8 cellular contexts compared by ENCODE assay signal in genomic region chr9:33458444-33458843, GRCh38. TPM values are rescaled to one million over a fixed set of nuclear protein-coding genes. Genes with fewer than 3 reads are reported as not detected.
DNase-seq lines count a peak whose midpoint lies in the region; ATAC-seq, FAIRE-seq and TF ChIP-seq lines count a peak whose summit lies in the region.

No MANE protein-coding gene starts in this region.

- no peak overlapping the region for H3K9ac ChIP-seq in kidney (ENCODE audit: low read length in 2 of 2)

- no peaks in the 10 kb centered on the region for H3K4me1 ChIP-seq in kidney (ENCODE audit: control insufficient read depth in 1 of 2, insufficient read depth in 1 of 2, low read depth in 1 of 2, low read length in 2 of 2)

- DNase-seq in EH (ENCODE audit: low read depth) (peak; percentile 27), activated T-cell treated with anti-CD3 and anti-CD28 coated beads for 48 hours (ENCODE audit: low read depth) (peak; percentile 57), mesothelial cell of epicardium (ENCODE audit: low spot score in 2 of 2, unreplicated experiment in 2 of 2) (no peak), G401 (ENCODE audit: low spot score) (no peak), kidney (no peak), GM19238 (ENCODE audit: insufficient read length, low spot score) (no peak)

- FAIRE-seq in kidney (lab: Jason Lieb, UNC) = no peak

- H3K4me3 ChIP-seq in kidney (ENCODE audit: low read length in 2 of 2) = no peak overlapping the region

- no peaks in the 10 kb centered on the region for H3K9me3 ChIP-seq in KOPT-K1 (ENCODE audit: insufficient read depth, low read length, poor library complexity, severe bottlenecking)
- no peaks in the 10 kb centered on the region for H3K9me3 ChIP-seq in kidney (ENCODE audit: control insufficient read depth in 1 of 2, low read length in 2 of 2)

- H3K4me1 Mint-ChIP-seq in mesothelial cell of epicardium = peaks cover 4% of the 10 kb centered on the region

- intact Hi-C loops in kidney (cut with DNase I) = no loop called here

- no peak for ATAC-seq in GM18873 (IDR thresholded peaks at IDR 0.05; ENCODE audit: low FRiP score, unreplicated experiment)

- H3K36me3 Mint-ChIP-seq in mesothelial cell of epicardium = peaks cover 9% of the 10 kb centered on the region

- H3K27ac ChIP-seq in KOPT-K1 (ENCODE audit: low read depth, low read length, poor library complexity, severe bottlenecking) = peak overlapping the region; percentile 75
- no peak overlapping the region for H3K27ac ChIP-seq in kidney (ENCODE audit: low read depth in 2 of 2, low read length in 2 of 2)

- H3K4me3 Mint-ChIP-seq in mesothelial cell of epicardium = no peak overlapping the region

- H3K27ac Mint-ChIP-seq in mesothelial cell of epicardium = peak overlapping the region; percentile 69

- no peak for TF ChIP-seq CTCF in mesothelial cell of epicardium (IDR thresholded peaks at IDR 0.05; ENCODE audit: unreplicated experiment)
- TF ChIP-seq CTCF in kidney (IDR thresholded peaks at IDR 0.05; ENCODE audit: borderline replicate concordance, extremely low read depth, insufficient read depth) = no peak

- in situ Hi-C loops in G401 (cut with HindIII; ENCODE audit: low sequenced_read_pairs) = no loop called here

- peaks cover 39% of the 10 kb centered on the region for H3K36me3 ChIP-seq in KOPT-K1 (ENCODE audit: insufficient read depth, low read length)
- peaks cover 4 to 11% of the 10 kb centered on the region in 2 donors for H3K36me3 ChIP-seq in kidney (ENCODE audit: control insufficient read depth in 1 of 2, insufficient read depth in 2 of 2, low read length in 2 of 2)

- no peaks in the 10 kb centered on the region for H3K9me3 Mint-ChIP-seq in mesothelial cell of epicardium

- H3K27me3 Mint-ChIP-seq in mesothelial cell of epicardium (ENCODE audit: low read depth) = no peaks in the 10 kb centered on the region

RNA-seq across cellular contexts. Expression of gene AQP3, which starts 11.1 kb away (rescaled TPM):
- total RNA-seq in mesothelial cell of epicardium (0.93 to 1.5 TPM (median 1.3 TPM) in 3 replicates), kidney (135 TPM)
- not detected in 2 replicates for total RNA-seq in G401 (2014; rRNA removed; shearing (Covaris generic))
- 401 TPM for polyA plus RNA-seq in kidney (ENCODE audit: insufficient read depth, low read depth, low replicate concordance)

RNA-seq across cellular contexts. Expression of gene NOL6, which starts 15.3 kb away (rescaled TPM):
- total RNA-seq in mesothelial cell of epicardium = 37.7 to 38.4 TPM (median 37.9 TPM) in 3 replicates
- total RNA-seq in G401 (2014; rRNA removed; shearing (Covaris generic)) = 21.8 and 33.8 TPM in 2 replicates
- 32.8 TPM for total RNA-seq in kidney
- 10.8 TPM for polyA plus RNA-seq in kidney (ENCODE audit: insufficient read depth, low read depth, low replicate concordance)

RNA-seq across cellular contexts. Expression of gene AQP7, which starts 56.1 kb away (rescaled TPM):
- total RNA-seq in mesothelial cell of epicardium (0.44 to 1.7 TPM (median 1.3 TPM) in 3 replicates), kidney (11.9 TPM)
- total RNA-seq in G401 (2014; rRNA removed; shearing (Covaris generic)) = 0.17 TPM in 1 of 2 replicates, not detected in the other
- 45.3 TPM for polyA plus RNA-seq in kidney (ENCODE audit: insufficient read depth, low read depth, low replicate concordance)

Comparison
In these comparisons a context has a peak if more than half of its experiments do, and no peak if none do; other contexts are left out.
1. DNase-seq: peak in EH (single experiment) and activated T-cell treated with anti-CD3 and anti-CD28 coated beads for 48 hours (single experiment); none in mesothelial cell of epicardium (0 of 2), G401 (single experiment), kidney (single experiment) and GM19238 (single experiment).
2. RNA of gene AQP3, which starts 11.1 kb away (total RNA-seq): 135 TPM in kidney (single experiment); 0.93 to 1.5 TPM in mesothelial cell of epicardium and not detected in G401; every median in the first group is over 10 times any median in the second.